8 cellular contexts compared by ENCODE assay signal in genomic region chr17:44065668-44066203, GRCh38. TPM values are rescaled to one million over a fixed set of nuclear protein-coding genes. Genes with fewer than 3 reads are reported as not detected.
A peak's percentile ranks its signal among the peaks of the same experiment; 100 is the strongest.
DNase-seq lines count a peak whose midpoint lies in the region; ATAC-seq, FAIRE-seq and TF ChIP-seq lines count a peak whose summit lies in the region.

No MANE protein-coding gene starts in this region.

- no peaks in the 10 kb centered on the region for H4K20me1 ChIP-seq in keratinocyte (ENCODE audit: control insufficient read depth, extremely low read depth, insufficient read depth, low read length)

- TF ChIP-seq CTCF in A549 (IDR thresholded peaks at IDR 0.05) (no peak), keratinocyte (optimal IDR thresholded peaks at IDR 0.05 in 1 of 3, IDR thresholded peaks at IDR 0.05 in 1 of 3, conservative IDR thresholded peaks at IDR 0.05 in 1 of 3; ENCODE audit: extremely low read depth in 1 of 3, insufficient read depth in 2 of 3, low read length in 3 of 3) (no peak), stomach (IDR thresholded peaks at IDR 0.05) (no peak)

- TF ChIP-seq RAD21 in A549 (conservative IDR thresholded peaks at IDR 0.05 in 1 of 2, IDR thresholded peaks at IDR 0.05 in 1 of 2), result no peak

- H3K27ac ChIP-seq in A549 (peak overlapping the region; percentile 88 to 96), HUES64 (ENCODE audit: low read depth, low read length) (peak overlapping the region; percentile 97), keratinocyte (ENCODE audit: control insufficient read depth, insufficient read depth, low read length) (peak overlapping the region; percentile 90), stomach (peak overlapping the region; percentile 89 to 96 (median 94))

- dilution Hi-C loops in keratinocyte (cut with MboI; ENCODE audit: extremely low pct_ligation_motif_present, low sequenced_read_pairs), result no loop called here

- ATAC-seq in A549 (no peak), GM19324 (IDR thresholded peaks at IDR 0.05; ENCODE audit: low FRiP score, unreplicated experiment) (no peak), HG02885 (IDR thresholded peaks at IDR 0.05; ENCODE audit: poor library complexity, unreplicated experiment) (no peak)

- POLR2A ChIA-PET in A549 (lab: Yijun Ruan, JAX), result interaction anchor here (0.6 to 2.5 kb wide), 14 partner anchors 10 to 294 kb away, joined by 3 to 10 read pairs (median 5); partner anchors contain the start of genes HDAC5 and TMUB2

- no peak overlapping the region for H2AFZ ChIP-seq in keratinocyte (ENCODE audit: control insufficient read depth, low read length)

- intact Hi-C loops in stomach (cut with DNase I; ENCODE audit: low total_unique reads), result no loop called here

- no peaks in the 10 kb centered on the region for H3K9me1 ChIP-seq in keratinocyte (ENCODE audit: control insufficient read depth, extremely low read depth, insufficient read depth, low read length)

- H3K36me3 ChIP-seq in HUES64 (ENCODE audit: insufficient read depth, low read length) (peaks cover 34% of the 10 kb centered on the region), adipocyte (ENCODE audit: control insufficient read depth, insufficient read depth, low read length, severe bottlenecking) (peaks cover 20% of the 10 kb centered on the region), keratinocyte (ENCODE audit: control insufficient read depth in 2 of 2, extremely low read depth in 1 of 2, insufficient read depth in 2 of 2, low read length in 2 of 2) (peaks cover 3 to 15% of the 10 kb centered on the region in 2 experiments), stomach (peaks cover 20 to 37% (median 33%) of the 10 kb centered on the region in 4 donors)

- DNase-seq in A549 (ENCODE audit: low read depth in 1 of 2, low spot score in 1 of 2), result no peak
- peak; percentile 39 for DNase-seq in adipocyte (ENCODE audit: low read depth)
- DNase-seq in keratinocyte (ENCODE audit: low read depth, low spot score), result no peak
- no peak for DNase-seq in stomach
- DNase-seq in iPS-NIHi11 (ENCODE audit: low spot score), result no peak

- TF ChIP-seq POLR2A in A549 (IDR thresholded peaks at IDR 0.05; ENCODE audit: low read length) (no peak), stomach (IDR thresholded peaks at IDR 0.05) (no peak)

- H3K9me3 ChIP-seq in A549, result no peaks in the 10 kb centered on the region
- H3K9me3 ChIP-seq in HUES64 (ENCODE audit: insufficient read depth, low read depth, low read length), result no peaks in the 10 kb centered on the region
- H3K9me3 ChIP-seq in adipocyte (ENCODE audit: control insufficient read depth, low read length), result no peaks in the 10 kb centered on the region
- no peaks in the 10 kb centered on the region for H3K9me3 ChIP-seq in keratinocyte (ENCODE audit: control insufficient read depth, low read depth, low read length)
- H3K9me3 ChIP-seq in stomach, result no peaks in the 10 kb centered on the region

- no peak for FAIRE-seq in A549 (lab: Jason Lieb, UNC)
- FAIRE-seq in keratinocyte (lab: Jason Lieb, UNC), result no peak

- H3K4me2 ChIP-seq in A549 (peak overlapping the region; percentile 88), keratinocyte (ENCODE audit: control insufficient read depth, extremely low read depth, insufficient read depth, low read depth, low read length) (peak overlapping the region; percentile 91)

- WGBS in A549 (ENCODE audit: missing lambda C conversion rate), result 3% methylated on average over 7 of the region's 9 CpGs
- WGBS in HUES64, result 1% methylated on average over 9 of the region's 9 CpGs
- 0 to 2% (median 0%) methylated on average over 8 to 9 of the region's 9 CpGs for WGBS in stomach, 5 donors

- peaks cover 54% of the 10 kb centered on the region for H3K79me2 ChIP-seq in keratinocyte (ENCODE audit: control insufficient read depth, insufficient read depth, low read length)

- peak overlapping the region; percentile 97 for H3K9ac ChIP-seq in HUES64 (ENCODE audit: low read depth, low read length)
- H3K9ac ChIP-seq in adipocyte (ENCODE audit: low read length), result peak overlapping the region; percentile 92
- peak overlapping the region; percentile 92 for H3K9ac ChIP-seq in keratinocyte (ENCODE audit: control insufficient read depth, extremely low read depth, insufficient read depth, low read length)

- H3K4me3 ChIP-seq in A549, result peak overlapping the region; percentile 88
- peak overlapping the region; percentile 72 for H3K4me3 ChIP-seq in HUES64 (ENCODE audit: low read length)
- peak overlapping the region; percentile 81 for H3K4me3 ChIP-seq in adipocyte (ENCODE audit: low read length)
- H3K4me3 ChIP-seq in keratinocyte (ENCODE audit: control insufficient read depth in 2 of 3, extremely low read depth in 1 of 3, insufficient read depth in 2 of 3, low read depth in 1 of 3, low read length in 3 of 3), result peak overlapping the region; percentile 93 to 98 (median 98)
- H3K4me3 ChIP-seq in stomach, result peak overlapping the region; percentile 75 to 94 (median 85)

- no peaks in the 10 kb centered on the region for H3K27me3 ChIP-seq in HUES64 (ENCODE audit: insufficient read depth, low read length)
- H3K27me3 ChIP-seq in adipocyte (replicated peaks; ENCODE audit: control insufficient read depth, insufficient read depth, low read length), result no peaks in the 10 kb centered on the region
- no peaks in the 10 kb centered on the region for H3K27me3 ChIP-seq in keratinocyte (ENCODE audit: control insufficient read depth, extremely low read depth, insufficient read depth, low read length)
- no peaks in the 10 kb centered on the region for H3K27me3 ChIP-seq in stomach

- H3K4me1 ChIP-seq in A549 (peaks cover 29% of the 10 kb centered on the region), HUES64 (ENCODE audit: insufficient read depth, low read length) (peaks cover 11% of the 10 kb centered on the region), adipocyte (ENCODE audit: control insufficient read depth, insufficient read depth, low read length) (peaks cover 13% of the 10 kb centered on the region), keratinocyte (ENCODE audit: control insufficient read depth, extremely low read depth, insufficient read depth, low read length) (peaks cover 13% of the 10 kb centered on the region), stomach (peaks cover 24 to 61% (median 35%) of the 10 kb centered on the region in 4 donors)

- CTCF ChIA-PET in A549 (lab: Yijun Ruan, JAX), result interaction anchor here (0.6 to 6.5 kb wide), 10 partner anchors 13 to 122 kb away, joined by 3 to 27 read pairs (median 3); no protein-coding TSS in a partner anchor

- TF ChIP-seq EP300 in A549 (IDR thresholded peaks at IDR 0.05) (no peak), stomach (IDR thresholded peaks at IDR 0.05) (no peak)

RNA-seq across cellular contexts. Expression of gene LSM12, which starts 0.7 kb away (rescaled TPM):
- 64.9 and 75.0 TPM in 2 replicates for polyA plus RNA-seq in A549 (2011; rRNA removed)
- polyA plus RNA-seq in A549 (2012; cell fraction: cytosol; rRNA removed), result 33.6 and 38.9 TPM in 2 replicates
- 15.7 and 19.4 TPM in 2 replicates for polyA plus RNA-seq in A549 (2012; cell fraction: nucleus; rRNA removed)
- polyA plus RNA-seq in A549 (2017; fragmentation: RNase III; extraction: RNeasy Plus Mini Kit Qiagen cat#74134 plus additional on column Dnase treatment), result 42.4 to 43.9 TPM (median 43.1 TPM) in 3 replicates
- polyA minus RNA-seq in A549 (2011; rRNA and poly(A)+ RNA removed), result 72.8 and 73.5 TPM in 2 replicates
- polyA plus RNA-seq in HUES64 (2013, experiment 1 of 2), result 80.8 TPM
- 75.9 TPM for polyA plus RNA-seq in HUES64 (2013, experiment 2 of 2)
- polyA plus RNA-seq in keratinocyte, result 40.1 to 74.3 TPM (median 49.5 TPM) in 3 replicates
- polyA plus RNA-seq in keratinocyte (2011; ENCODE audit: low read depth), result 32.5 TPM
- 44.1 and 59.8 TPM in 2 replicates for polyA plus RNA-seq in keratinocyte (2011; cell fraction: cytosol; rRNA removed)
- polyA plus RNA-seq in keratinocyte (2011; cell fraction: nucleus; rRNA removed), result 23.5 and 23.8 TPM in 2 replicates
- 38.9 and 48.8 TPM in 2 replicates for polyA plus RNA-seq in keratinocyte (2012; ENCODE audit: low replicate concordance)
- polyA minus RNA-seq in keratinocyte, result 38.0 to 89.3 TPM (median 75.4 TPM) in 3 replicates
- polyA minus RNA-seq in keratinocyte (2011; cell fraction: cytosol; rRNA and poly(A)+ RNA removed), result 68.3 TPM
- polyA minus RNA-seq in keratinocyte (2011; cell fraction: nucleus; rRNA and poly(A)+ RNA removed), result 11.5 and 17.5 TPM in 2 replicates
- total RNA-seq in stomach, result 10 to 100 TPM; 19.8 to 34.5 (median 30.4) TPM
- polyA plus RNA-seq in stomach, result 10 to 100 TPM; 25.4 to 30.7 (median 29.9) TPM

RNA-seq across cellular contexts. Expression of gene G6PC3, which starts 4.8 kb away (rescaled TPM):
- 104 TPM in 2 replicates for polyA plus RNA-seq in A549 (2011; rRNA removed)
- 216 and 285 TPM in 2 replicates for polyA plus RNA-seq in A549 (2012; cell fraction: cytosol; rRNA removed)
- polyA plus RNA-seq in A549 (2012; cell fraction: nucleus; rRNA removed), result 173 and 235 TPM in 2 replicates
- polyA plus RNA-seq in A549 (2017; fragmentation: RNase III; extraction: RNeasy Plus Mini Kit Qiagen cat#74134 plus additional on column Dnase treatment), result 122 to 130 TPM (median 128 TPM) in 3 replicates
- 147 and 151 TPM in 2 replicates for polyA minus RNA-seq in A549 (2011; rRNA and poly(A)+ RNA removed)
- 112 TPM for polyA plus RNA-seq in HUES64 (2013, experiment 1 of 2)
- polyA plus RNA-seq in HUES64 (2013, experiment 2 of 2), result 123 TPM
- polyA plus RNA-seq in keratinocyte, result 28.0 to 44.2 TPM (median 37.9 TPM) in 3 replicates
- polyA plus RNA-seq in keratinocyte (2011; ENCODE audit: low read depth), result 1.1 TPM
- polyA plus RNA-seq in keratinocyte (2011; cell fraction: cytosol; rRNA removed), result 25.6 and 47.9 TPM in 2 replicates
- 31.1 and 39.6 TPM in 2 replicates for polyA plus RNA-seq in keratinocyte (2011; cell fraction: nucleus; rRNA removed)
- polyA plus RNA-seq in keratinocyte (2012; ENCODE audit: low replicate concordance), result 24.7 and 39.9 TPM in 2 replicates
- polyA minus RNA-seq in keratinocyte, result 37.6 to 78.4 TPM (median 53.8 TPM) in 3 replicates
- 57.2 TPM for polyA minus RNA-seq in keratinocyte (2011; cell fraction: cytosol; rRNA and poly(A)+ RNA removed)
- polyA minus RNA-seq in keratinocyte (2011; cell fraction: nucleus; rRNA and poly(A)+ RNA removed), result 19.8 and 23.8 TPM in 2 replicates
- 100 to 1,000 TPM in 1 of 5 donors, 10 to 100 TPM in 4; 10.5 to 132 (median 36.2) TPM for total RNA-seq in stomach
- 10 to 100 TPM; 16.8 to 52.0 (median 44.1) TPM for polyA plus RNA-seq in stomach

RNA-seq across cellular contexts. Expression of gene TMEM101, which starts 51.0 kb away (rescaled TPM):
- polyA plus RNA-seq in A549 (2011; rRNA removed) (38.2 and 40.3 TPM in 2 replicates), A549 (2017; fragmentation: RNase III; extraction: RNeasy Plus Mini Kit Qiagen cat#74134 plus additional on column Dnase treatment) (29.6 to 33.5 TPM (median 32.2 TPM) in 3 replicates), keratinocyte (20.1 to 26.4 TPM (median 25.7 TPM) in 3 replicates), stomach (10 to 100 TPM; 29.6 to 40.8 (median 38.0) TPM)
- 53.9 and 59.4 TPM in 2 replicates for polyA plus RNA-seq in A549 (2012; cell fraction: cytosol; rRNA removed)
- 64.5 and 68.1 TPM in 2 replicates for polyA plus RNA-seq in A549 (2012; cell fraction: nucleus; rRNA removed)
- polyA minus RNA-seq in A549 (2011; rRNA and poly(A)+ RNA removed), result 37.8 and 44.1 TPM in 2 replicates
- 12.0 TPM for polyA plus RNA-seq in HUES64 (2013, experiment 1 of 2)
- polyA plus RNA-seq in HUES64 (2013, experiment 2 of 2), result 18.2 TPM
- 6.2 TPM for polyA plus RNA-seq in keratinocyte (2011; ENCODE audit: low read depth)
- 11.0 and 19.7 TPM in 2 replicates for polyA plus RNA-seq in keratinocyte (2011; cell fraction: cytosol; rRNA removed)
- 27.9 and 30.5 TPM in 2 replicates for polyA plus RNA-seq in keratinocyte (2011; cell fraction: nucleus; rRNA removed)
- 23.1 and 23.7 TPM in 2 replicates for polyA plus RNA-seq in keratinocyte (2012; ENCODE audit: low replicate concordance)
- 20.8 to 27.7 TPM (median 23.6 TPM) in 3 replicates for polyA minus RNA-seq in keratinocyte
- 20.5 TPM for polyA minus RNA-seq in keratinocyte (2011; cell fraction: cytosol; rRNA and poly(A)+ RNA removed)
- 16.8 and 19.4 TPM in 2 replicates for polyA minus RNA-seq in keratinocyte (2011; cell fraction: nucleus; rRNA and poly(A)+ RNA removed)
- 10 to 100 TPM in 4 of 5 donors, 1 to 10 TPM in 1; 1.8 to 41.9 (median 17.7) TPM for total RNA-seq in stomach

RNA-seq across cellular contexts. Expression of gene HDAC5, which starts 57.7 kb away (rescaled TPM):
- polyA plus RNA-seq in A549 (2011; rRNA removed) (3.1 and 5.7 TPM in 2 replicates), A549 (2017; fragmentation: RNase III; extraction: RNeasy Plus Mini Kit Qiagen cat#74134 plus additional on column Dnase treatment) (3.2 to 7.1 TPM (median 4.5 TPM) in 3 replicates), keratinocyte (3.0 to 11.1 TPM (median 4.5 TPM) in 3 replicates), stomach (10 to 100 TPM; 13.3 to 19.3 (median 17.9) TPM)
- 1.9 and 3.7 TPM in 2 replicates for polyA plus RNA-seq in A549 (2012; cell fraction: cytosol; rRNA removed)
- 11.9 and 12.9 TPM in 2 replicates for polyA plus RNA-seq in A549 (2012; cell fraction: nucleus; rRNA removed)
- 8.4 and 11.0 TPM in 2 replicates for polyA minus RNA-seq in A549 (2011; rRNA and poly(A)+ RNA removed)
- polyA plus RNA-seq in HUES64 (2013, experiment 1 of 2), result 31.5 TPM
- polyA plus RNA-seq in HUES64 (2013, experiment 2 of 2), result 41.7 TPM
- polyA plus RNA-seq in keratinocyte (2011; ENCODE audit: low read depth), result 42.8 TPM
- polyA plus RNA-seq in keratinocyte (2011; cell fraction: cytosol; rRNA removed), result 4.4 and 7.3 TPM in 2 replicates
- 6.9 and 8.3 TPM in 2 replicates for polyA plus RNA-seq in keratinocyte (2011; cell fraction: nucleus; rRNA removed)
- polyA plus RNA-seq in keratinocyte (2012; ENCODE audit: low replicate concordance), result 6.0 and 43.9 TPM in 2 replicates
- 14.3 to 22.8 TPM (median 19.8 TPM) in 3 replicates for polyA minus RNA-seq in keratinocyte
- polyA minus RNA-seq in keratinocyte (2011; cell fraction: cytosol; rRNA and poly(A)+ RNA removed), result 16.5 TPM
- polyA minus RNA-seq in keratinocyte (2011; cell fraction: nucleus; rRNA and poly(A)+ RNA removed), result 9.6 and 10.8 TPM in 2 replicates
- total RNA-seq in stomach, result 100 to 1,000 TPM in 2 of 5 donors, 10 to 100 TPM in 3; 14.7 to 311 (median 58.0) TPM
